ENCODE assay signal across 1 cellular context in the genomic region with DNA sequence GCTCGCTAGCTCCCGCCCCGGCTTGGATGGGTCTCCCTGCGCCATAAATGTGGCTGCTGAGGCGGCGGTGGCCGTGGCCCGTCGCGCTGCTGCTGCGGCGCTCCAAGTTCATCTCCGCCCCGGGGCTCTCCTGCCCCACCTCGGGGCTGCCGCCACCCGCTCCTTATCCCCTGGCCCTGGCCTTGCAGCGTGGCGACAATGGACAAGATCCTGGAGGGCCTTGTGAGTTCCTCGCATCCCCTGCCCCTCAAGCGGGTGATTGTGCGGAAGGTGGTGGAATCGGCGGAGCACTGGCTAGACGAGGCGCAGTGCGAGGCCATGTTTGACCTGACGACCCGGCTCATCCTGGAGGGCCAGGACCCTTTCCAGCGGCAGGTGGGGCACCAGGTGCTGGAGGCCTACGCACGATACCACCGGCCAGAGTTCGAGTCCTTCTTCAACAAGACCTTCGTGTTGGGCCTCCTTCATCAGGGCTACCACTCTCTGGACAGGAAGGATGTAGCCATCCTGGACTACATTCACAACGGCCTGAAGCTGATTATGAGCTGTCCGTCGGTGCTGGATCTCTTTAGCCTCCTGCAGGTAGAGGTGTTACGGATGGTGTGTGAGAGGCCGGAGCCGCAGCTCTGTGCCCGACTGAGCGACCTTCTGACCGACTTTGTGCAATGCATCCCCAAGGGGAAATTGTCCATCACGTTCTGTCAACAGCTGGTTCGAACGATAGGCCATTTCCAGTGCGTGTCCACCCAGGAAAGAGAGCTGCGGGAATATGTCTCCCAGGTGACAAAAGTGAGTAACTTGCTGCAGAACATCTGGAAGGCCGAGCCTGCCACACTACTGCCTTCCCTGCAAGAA.
TF ChIP-seq lines count a peak whose summit lies in the region.

No MANE protein-coding gene starts in this region.

TF ChIP-seq in HepG2, 621 proteins besides CTCF, POLR2A, EP300 and RAD21 (continued from another document and continues in another):
- TF ChIP-seq ZMYM4 (CRISPR knock-in tag; IDR thresholded peaks at IDR 0.05) (0 out of 2 replicates have a peak, but pooled peaks have one; percentile 34), GATAD1 (CRISPR knock-in tag; IDR thresholded peaks at IDR 0.05) (peak; percentile 40; the same call in 1 of the 2 replicates), ZBTB42 (CRISPR knock-in tag; IDR thresholded peaks at IDR 0.05) (no peak), ZNF292 (CRISPR knock-in tag; IDR thresholded peaks at IDR 0.05; ENCODE audit: borderline replicate concordance, low read depth) (peak; percentile 11; the same call in 1 of the 2 replicates), HNRNPL (IDR thresholded peaks at IDR 0.05; ENCODE audit: low read depth, low read length) (0 out of 2 replicates have a peak, but pooled peaks have one; percentile 4), ZNF282 (IDR thresholded peaks at IDR 0.05; ENCODE audit: partially characterized antibody) (no peak), ZNF782 (CRISPR knock-in tag; IDR thresholded peaks at IDR 0.05; ENCODE audit: borderline replicate concordance) (peak; percentile 77; the same call in 1 of the 2 replicates), ASH2L (IDR thresholded peaks at IDR 0.05; ENCODE audit: insufficient read length, low read depth, low read length) (peak; percentile 53), EEA1 (CRISPR knock-in tag; IDR thresholded peaks at IDR 0.05; ENCODE audit: borderline replicate concordance) (peak; percentile 76), IRX3 (CRISPR knock-in tag; IDR thresholded peaks at IDR 0.05; ENCODE audit: borderline replicate concordance, low read depth) (no peak), RXRA (CRISPR knock-in tag; IDR thresholded peaks at IDR 0.05) (0 out of 2 replicates have a peak, but pooled peaks have one; percentile 23), ETV5 (CRISPR knock-in tag; IDR thresholded peaks at IDR 0.05; ENCODE audit: borderline replicate concordance) (0 out of 2 replicates have a peak, but pooled peaks have one; percentile 4), ZNF350 (CRISPR knock-in tag; IDR thresholded peaks at IDR 0.05; ENCODE audit: borderline replicate concordance, low read depth) (peak; percentile 46; the same call in 1 of the 2 replicates), KDM2A (CRISPR knock-in tag; IDR thresholded peaks at IDR 0.05; ENCODE audit: borderline replicate concordance, low read depth) (peak; percentile 50), ZNF34 (CRISPR knock-in tag; IDR thresholded peaks at IDR 0.05; ENCODE audit: borderline replicate concordance) (peak; percentile 54; the same call in 1 of the 2 replicates), SALL1 (CRISPR knock-in tag; IDR thresholded peaks at IDR 0.05) (peak; percentile 45), TBX2 (CRISPR knock-in tag; IDR thresholded peaks at IDR 0.05; ENCODE audit: borderline replicate concordance) (peak; percentile 19; the same call in 1 of the 2 replicates), PHF8 (CRISPR knock-in tag; IDR thresholded peaks at IDR 0.05) (peak; percentile 89), GABPB1 (CRISPR knock-in tag; IDR thresholded peaks at IDR 0.05) (peak; percentile 12; the same call in 1 of the 2 replicates), SRY (CRISPR knock-in tag; IDR thresholded peaks at IDR 0.05) (0 out of 2 replicates have a peak, but pooled peaks have one; percentile 4), HES4 (CRISPR knock-in tag; IDR thresholded peaks at IDR 0.05; ENCODE audit: borderline replicate concordance) (peak; percentile 71; the same call in 1 of the 2 replicates), ARNT2 (CRISPR knock-in tag; IDR thresholded peaks at IDR 0.05; ENCODE audit: low read depth) (peak; percentile 31; the same call in 1 of the 2 replicates), ZNF331 (CRISPR knock-in tag; IDR thresholded peaks at IDR 0.05) (0 out of 2 replicates have a peak, but pooled peaks have one; percentile 6), REPIN1 (CRISPR knock-in tag; IDR thresholded peaks at IDR 0.05; ENCODE audit: borderline replicate concordance, low read depth) (peak; percentile 13; the same call in 1 of the 2 replicates), FLYWCH1 (CRISPR knock-in tag; IDR thresholded peaks at IDR 0.05) (no peak), SRSF1 (optimal IDR thresholded peaks at IDR 0.05; ENCODE audit: low read depth, low read length) (no peak), ZNF720 (CRISPR knock-in tag; IDR thresholded peaks at IDR 0.05) (no peak), YEATS4 (CRISPR knock-in tag; IDR thresholded peaks at IDR 0.05; ENCODE audit: borderline replicate concordance) (peak; percentile 17; the same call in 1 of the 2 replicates), EED (CRISPR knock-in tag; IDR thresholded peaks at IDR 0.05) (peak; percentile 84; the same call in 1 of the 2 replicates), ZNF224 (CRISPR knock-in tag; IDR thresholded peaks at IDR 0.05) (0 out of 2 replicates have a peak, but pooled peaks have one; percentile 18), GLI4 (CRISPR knock-in tag; IDR thresholded peaks at IDR 0.05; ENCODE audit: borderline replicate concordance) (no peak), ZNF710 (CRISPR knock-in tag; IDR thresholded peaks at IDR 0.05; ENCODE audit: borderline replicate concordance) (peak; percentile 1; the same call in 1 of the 2 replicates), CHCHD3 (CRISPR knock-in tag; IDR thresholded peaks at IDR 0.05) (0 out of 2 replicates have a peak, but pooled peaks have one; percentile 72), MIER3 (CRISPR knock-in tag; IDR thresholded peaks at IDR 0.05; ENCODE audit: borderline replicate concordance) (no peak), ZNF788 (CRISPR knock-in tag; IDR thresholded peaks at IDR 0.05; ENCODE audit: borderline replicate concordance) (peak; percentile 2; the same call in 1 of the 2 replicates), THRA (CRISPR knock-in tag; IDR thresholded peaks at IDR 0.05; ENCODE audit: borderline replicate concordance) (no peak), ZFP37 (CRISPR knock-in tag; IDR thresholded peaks at IDR 0.05; ENCODE audit: borderline replicate concordance) (no peak), ZNF235 (CRISPR knock-in tag; IDR thresholded peaks at IDR 0.05; ENCODE audit: borderline replicate concordance) (no peak), ZNF431 (CRISPR knock-in tag; IDR thresholded peaks at IDR 0.05; ENCODE audit: borderline replicate concordance, low read depth) (0 out of 2 replicates have a peak, but pooled peaks have one; percentile 30), HNF4G (IDR thresholded peaks at IDR 0.05; ENCODE audit: borderline replicate concordance, low read depth, low read length) (no peak), HNF4G (CRISPR knock-in tag; IDR thresholded peaks at IDR 0.05; ENCODE audit: borderline replicate concordance, low read depth) (0 out of 2 replicates have a peak, but pooled peaks have one; percentile 12), ZFP91 (CRISPR knock-in tag; IDR thresholded peaks at IDR 0.05; ENCODE audit: borderline replicate concordance) (peak; percentile 83), GABPA (IDR thresholded peaks at IDR 0.05; ENCODE audit: low read depth, low read length) (0 out of 2 replicates have a peak, but pooled peaks have one; percentile 21), GABPA (CRISPR knock-in tag; IDR thresholded peaks at IDR 0.05; ENCODE audit: low read depth) (peak; percentile 38; the same call in 1 of the 2 replicates), ZNF546 (CRISPR knock-in tag; conservative IDR thresholded peaks at IDR 0.05) (no peak), RARG (CRISPR knock-in tag; IDR thresholded peaks at IDR 0.05; ENCODE audit: low read depth) (0 out of 2 replicates have a peak, but pooled peaks have one; percentile 33), SSRP1 (CRISPR knock-in tag; IDR thresholded peaks at IDR 0.05) (0 out of 2 replicates have a peak, but pooled peaks have one; percentile 41), FOXO1 (CRISPR knock-in tag; IDR thresholded peaks at IDR 0.05) (no peak), CBFB (CRISPR knock-in tag; IDR thresholded peaks at IDR 0.05) (no peak), PCBP1 (IDR thresholded peaks at IDR 0.05; ENCODE audit: borderline replicate concordance, low read depth, low read length) (no peak), JUN (CRISPR knock-in tag; IDR thresholded peaks at IDR 0.05) (no peak), ZNF230 (CRISPR knock-in tag; IDR thresholded peaks at IDR 0.05) (no peak; the same call in 1 of the 2 replicates), HIVEP1 (CRISPR knock-in tag; IDR thresholded peaks at IDR 0.05) (0 out of 2 replicates have a peak, but pooled peaks have one; percentile 58)
- TF ChIP-seq, protein P1, sequence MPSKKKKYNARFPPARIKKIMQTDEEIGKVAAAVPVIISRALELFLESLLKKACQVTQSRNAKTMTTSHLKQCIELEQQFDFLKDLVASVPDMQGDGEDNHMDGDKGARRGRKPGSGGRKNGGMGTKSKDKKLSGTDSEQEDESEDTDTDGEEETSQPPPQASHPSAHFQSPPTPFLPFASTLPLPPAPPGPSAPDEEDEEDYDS (CRISPR knock-in tag; IDR thresholded peaks at IDR 0.05) = no peak
- TF ChIP-seq, protein P2, sequence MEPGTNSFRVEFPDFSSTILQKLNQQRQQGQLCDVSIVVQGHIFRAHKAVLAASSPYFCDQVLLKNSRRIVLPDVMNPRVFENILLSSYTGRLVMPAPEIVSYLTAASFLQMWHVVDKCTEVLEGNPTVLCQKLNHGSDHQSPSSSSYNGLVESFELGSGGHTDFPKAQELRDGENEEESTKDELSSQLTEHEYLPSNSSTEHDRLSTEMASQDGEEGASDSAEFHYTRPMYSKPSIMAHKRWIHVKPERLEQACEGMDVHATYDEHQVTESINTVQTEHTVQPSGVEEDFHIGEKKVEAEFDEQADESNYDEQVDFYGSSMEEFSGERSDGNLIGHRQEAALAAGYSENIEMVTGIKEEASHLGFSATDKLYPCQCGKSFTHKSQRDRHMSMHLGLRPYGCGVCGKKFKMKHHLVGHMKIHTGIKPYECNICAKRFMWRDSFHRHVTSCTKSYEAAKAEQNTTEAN (CRISPR knock-in tag; conservative IDR thresholded peaks at IDR 0.05) = peak; percentile 8; the same call in 1 of the 2 replicates
- TF ChIP-seq, protein P3, sequence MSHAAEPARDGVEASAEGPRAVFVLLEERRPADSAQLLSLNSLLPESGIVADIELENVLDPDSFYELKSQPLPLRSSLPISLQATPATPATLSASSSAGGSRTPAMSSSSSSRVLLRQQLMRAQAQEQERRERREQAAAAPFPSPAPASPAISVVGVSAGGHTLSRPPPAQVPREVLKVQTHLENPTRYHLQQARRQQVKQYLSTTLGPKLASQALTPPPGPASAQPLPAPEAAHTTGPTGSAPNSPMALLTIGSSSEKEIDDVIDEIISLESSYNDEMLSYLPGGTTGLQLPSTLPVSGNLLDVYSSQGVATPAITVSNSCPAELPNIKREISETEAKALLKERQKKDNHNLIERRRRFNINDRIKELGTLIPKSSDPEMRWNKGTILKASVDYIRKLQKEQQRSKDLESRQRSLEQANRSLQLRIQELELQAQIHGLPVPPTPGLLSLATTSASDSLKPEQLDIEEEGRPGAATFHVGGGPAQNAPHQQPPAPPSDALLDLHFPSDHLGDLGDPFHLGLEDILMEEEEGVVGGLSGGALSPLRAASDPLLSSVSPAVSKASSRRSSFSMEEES (CRISPR knock-in tag; IDR thresholded peaks at IDR 0.05) = no peak; the same call in 1 of the 2 replicates
- TF ChIP-seq, protein P4, sequence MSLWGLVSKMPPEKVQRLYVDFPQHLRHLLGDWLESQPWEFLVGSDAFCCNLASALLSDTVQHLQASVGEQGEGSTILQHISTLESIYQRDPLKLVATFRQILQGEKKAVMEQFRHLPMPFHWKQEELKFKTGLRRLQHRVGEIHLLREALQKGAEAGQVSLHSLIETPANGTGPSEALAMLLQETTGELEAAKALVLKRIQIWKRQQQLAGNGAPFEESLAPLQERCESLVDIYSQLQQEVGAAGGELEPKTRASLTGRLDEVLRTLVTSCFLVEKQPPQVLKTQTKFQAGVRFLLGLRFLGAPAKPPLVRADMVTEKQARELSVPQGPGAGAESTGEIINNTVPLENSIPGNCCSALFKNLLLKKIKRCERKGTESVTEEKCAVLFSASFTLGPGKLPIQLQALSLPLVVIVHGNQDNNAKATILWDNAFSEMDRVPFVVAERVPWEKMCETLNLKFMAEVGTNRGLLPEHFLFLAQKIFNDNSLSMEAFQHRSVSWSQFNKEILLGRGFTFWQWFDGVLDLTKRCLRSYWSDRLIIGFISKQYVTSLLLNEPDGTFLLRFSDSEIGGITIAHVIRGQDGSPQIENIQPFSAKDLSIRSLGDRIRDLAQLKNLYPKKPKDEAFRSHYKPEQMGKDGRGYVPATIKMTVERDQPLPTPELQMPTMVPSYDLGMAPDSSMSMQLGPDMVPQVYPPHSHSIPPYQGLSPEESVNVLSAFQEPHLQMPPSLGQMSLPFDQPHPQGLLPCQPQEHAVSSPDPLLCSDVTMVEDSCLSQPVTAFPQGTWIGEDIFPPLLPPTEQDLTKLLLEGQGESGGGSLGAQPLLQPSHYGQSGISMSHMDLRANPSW (CRISPR knock-in tag; IDR thresholded peaks at IDR 0.05; ENCODE audit: borderline replicate concordance) = no peak
